ENCODE assay signal across 1 cellular context in the genomic region with DNA sequence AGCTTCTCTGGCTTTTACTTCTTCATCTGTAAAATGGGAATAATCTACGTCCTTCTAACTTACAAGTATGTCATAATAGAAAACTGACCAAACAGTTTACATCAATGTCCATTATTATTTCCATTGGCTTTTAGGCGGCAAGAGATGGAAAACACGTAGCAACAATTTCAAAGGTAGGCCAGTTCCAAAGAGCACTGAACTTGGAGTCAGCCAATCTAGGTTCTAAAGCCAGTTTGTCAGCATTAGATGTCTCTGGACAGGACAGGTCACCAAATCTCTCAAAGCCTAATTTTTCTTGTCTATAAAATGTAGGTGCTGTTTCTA.
TF ChIP-seq lines count a peak whose summit lies in the region.

No MANE protein-coding gene starts in this region.

TF ChIP-seq in HepG2, 621 proteins besides CTCF, POLR2A, EP300 and RAD21:
- TF ChIP-seq, protein P1, sequence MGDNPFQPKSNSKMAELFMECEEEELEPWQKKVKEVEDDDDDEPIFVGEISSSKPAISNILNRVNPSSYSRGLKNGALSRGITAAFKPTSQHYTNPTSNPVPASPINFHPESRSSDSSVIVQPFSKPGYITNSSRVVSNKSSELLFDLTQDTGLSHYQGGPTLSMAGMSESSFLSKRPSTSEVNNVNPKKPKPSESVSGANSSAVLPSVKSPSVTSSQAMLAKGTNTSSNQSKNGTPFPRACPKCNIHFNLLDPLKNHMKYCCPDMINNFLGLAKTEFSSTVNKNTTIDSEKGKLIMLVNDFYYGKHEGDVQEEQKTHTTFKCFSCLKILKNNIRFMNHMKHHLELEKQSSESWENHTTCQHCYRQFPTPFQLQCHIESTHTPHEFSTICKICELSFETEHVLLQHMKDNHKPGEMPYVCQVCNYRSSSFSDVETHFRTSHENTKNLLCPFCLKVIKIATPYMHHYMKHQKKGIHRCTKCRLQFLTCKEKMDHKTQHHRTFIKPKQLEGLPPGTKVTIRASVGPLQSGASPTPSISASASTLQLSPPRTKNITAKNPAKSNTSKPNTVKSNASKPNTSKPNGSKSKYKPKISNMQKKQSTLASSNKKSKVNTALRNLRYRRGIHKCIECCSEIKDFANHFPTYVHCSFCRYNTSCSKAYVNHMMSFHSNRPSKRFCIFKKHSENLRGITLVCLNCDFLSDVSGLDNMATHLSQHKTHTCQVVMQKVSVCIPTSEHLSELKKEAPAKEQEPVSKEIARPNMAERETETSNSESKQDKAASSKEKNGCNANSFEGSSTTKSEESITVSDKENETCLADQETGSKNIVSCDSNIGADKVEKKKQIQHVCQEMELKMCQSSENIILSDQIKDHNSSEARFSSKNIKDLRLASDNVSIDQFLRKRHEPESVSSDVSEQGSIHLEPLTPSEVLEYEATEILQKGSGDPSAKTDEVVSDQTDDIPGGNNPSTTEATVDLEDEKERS (CRISPR knock-in tag; IDR thresholded peaks at IDR 0.05), result 0 out of 2 replicates have a peak, but pooled peaks have one; percentile 8
- TF ChIP-seq ZSCAN12 (CRISPR knock-in tag; IDR thresholded peaks at IDR 0.05) (0 out of 2 replicates have a peak, but pooled peaks have one; percentile 42), ZNF567 (CRISPR knock-in tag; IDR thresholded peaks at IDR 0.05; ENCODE audit: borderline replicate concordance) (no peak), ZNF879 (CRISPR knock-in tag; IDR thresholded peaks at IDR 0.05) (0 out of 2 replicates have a peak, but pooled peaks have one; percentile 6), TEAD3 (CRISPR knock-in tag; optimal IDR thresholded peaks at IDR 0.05; ENCODE audit: borderline replicate concordance) (peak; percentile 15), SIN3B (IDR thresholded peaks at IDR 0.05; ENCODE audit: low read length) (no peak), KAT7 (CRISPR knock-in tag; IDR thresholded peaks at IDR 0.05; ENCODE audit: borderline replicate concordance) (peak; percentile 24; the same call in 1 of the 2 replicates), ISL2 (CRISPR knock-in tag; IDR thresholded peaks at IDR 0.05) (0 out of 2 replicates have a peak, but pooled peaks have one; percentile 8), CREM (IDR thresholded peaks at IDR 0.05) (0 out of 2 replicates have a peak, but pooled peaks have one; percentile 10), CREM (CRISPR knock-in tag; IDR thresholded peaks at IDR 0.05) (no peak), FOXJ3 (CRISPR knock-in tag; IDR thresholded peaks at IDR 0.05; ENCODE audit: borderline replicate concordance) (peak; percentile 27; the same call in 1 of the 2 replicates), ZSCAN20 (CRISPR knock-in tag; IDR thresholded peaks at IDR 0.05; ENCODE audit: borderline replicate concordance) (0 out of 2 replicates have a peak, but pooled peaks have one; percentile 12), POLR2AphosphoS5 (IDR thresholded peaks at IDR 0.05; ENCODE audit: low read depth, low read length) (peak; percentile 44; the same call in 1 of the 2 replicates), SAP130 (CRISPR knock-in tag; IDR thresholded peaks at IDR 0.05; ENCODE audit: low read depth) (0 out of 2 replicates have a peak, but pooled peaks have one; percentile 15), ZNF713 (CRISPR knock-in tag; IDR thresholded peaks at IDR 0.05) (no peak), ZNF121 (CRISPR knock-in tag; IDR thresholded peaks at IDR 0.05) (0 out of 2 replicates have a peak, but pooled peaks have one; percentile 16), ZMYM3 (CRISPR knock-in tag; IDR thresholded peaks at IDR 0.05) (peak; percentile 71; the same call in 1 of the 2 replicates), ZC3H13 (CRISPR knock-in tag; IDR thresholded peaks at IDR 0.05) (0 out of 2 replicates have a peak, but pooled peaks have one; percentile 13), ZNF629 (CRISPR knock-in tag; conservative IDR thresholded peaks at IDR 0.05) (peak; percentile 93), ZNF3 (CRISPR knock-in tag; IDR thresholded peaks at IDR 0.05) (peak; percentile 86; the same call in 1 of the 2 replicates), PAWR (CRISPR knock-in tag; IDR thresholded peaks at IDR 0.05; ENCODE audit: borderline replicate concordance) (no peak), ZBTB21 (CRISPR knock-in tag; IDR thresholded peaks at IDR 0.05) (no peak), MED13 (CRISPR knock-in tag; IDR thresholded peaks at IDR 0.05) (0 out of 2 replicates have a peak, but pooled peaks have one; percentile 26), ZMYM2 (CRISPR knock-in tag; IDR thresholded peaks at IDR 0.05) (0 out of 2 replicates have a peak, but pooled peaks have one; percentile 22), ZNF224 (CRISPR knock-in tag; IDR thresholded peaks at IDR 0.05) (no peak), CHD4 (IDR thresholded peaks at IDR 0.05; ENCODE audit: borderline replicate concordance, low read length) (peak; percentile 77; the same call in 1 of the 2 replicates), MED1 (CRISPR knock-in tag; IDR thresholded peaks at IDR 0.05) (peak; percentile 63; the same call in 1 of the 2 replicates), HNRNPH1 (optimal IDR thresholded peaks at IDR 0.05; ENCODE audit: low read depth, low read length) (no peak), AGO2 (optimal IDR thresholded peaks at IDR 0.05; ENCODE audit: low read depth, low read length) (peak; percentile 29), ZNF780A (CRISPR knock-in tag; IDR thresholded peaks at IDR 0.05) (no peak), CEBPG (CRISPR knock-in tag; IDR thresholded peaks at IDR 0.05) (0 out of 2 replicates have a peak, but pooled peaks have one; percentile 19), RCOR2 (CRISPR knock-in tag; IDR thresholded peaks at IDR 0.05) (0 out of 2 replicates have a peak, but pooled peaks have one; percentile 16), MLLT10 (CRISPR knock-in tag; IDR thresholded peaks at IDR 0.05) (peak; percentile 52; the same call in 1 of the 2 replicates), RBFOX2 (IDR thresholded peaks at IDR 0.05; ENCODE audit: low read depth, low read length) (peak; percentile 71)
- TF ChIP-seq, protein P2, sequence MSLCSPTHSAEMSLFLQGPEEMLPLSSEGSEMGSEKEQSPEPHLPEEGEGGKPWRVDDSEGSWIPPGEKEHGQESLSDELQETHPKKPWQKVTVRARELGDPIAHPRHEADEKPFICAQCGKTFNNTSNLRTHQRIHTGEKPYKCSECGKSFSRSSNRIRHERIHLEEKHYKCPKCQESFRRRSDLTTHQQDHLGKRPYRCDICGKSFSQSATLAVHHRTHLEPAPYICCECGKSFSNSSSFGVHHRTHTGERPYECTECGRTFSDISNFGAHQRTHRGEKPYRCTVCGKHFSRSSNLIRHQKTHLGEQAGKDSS (CRISPR knock-in tag; IDR thresholded peaks at IDR 0.05; ENCODE audit: borderline replicate concordance, low read depth), result peak; percentile 100
- TF ChIP-seq, protein P3, sequence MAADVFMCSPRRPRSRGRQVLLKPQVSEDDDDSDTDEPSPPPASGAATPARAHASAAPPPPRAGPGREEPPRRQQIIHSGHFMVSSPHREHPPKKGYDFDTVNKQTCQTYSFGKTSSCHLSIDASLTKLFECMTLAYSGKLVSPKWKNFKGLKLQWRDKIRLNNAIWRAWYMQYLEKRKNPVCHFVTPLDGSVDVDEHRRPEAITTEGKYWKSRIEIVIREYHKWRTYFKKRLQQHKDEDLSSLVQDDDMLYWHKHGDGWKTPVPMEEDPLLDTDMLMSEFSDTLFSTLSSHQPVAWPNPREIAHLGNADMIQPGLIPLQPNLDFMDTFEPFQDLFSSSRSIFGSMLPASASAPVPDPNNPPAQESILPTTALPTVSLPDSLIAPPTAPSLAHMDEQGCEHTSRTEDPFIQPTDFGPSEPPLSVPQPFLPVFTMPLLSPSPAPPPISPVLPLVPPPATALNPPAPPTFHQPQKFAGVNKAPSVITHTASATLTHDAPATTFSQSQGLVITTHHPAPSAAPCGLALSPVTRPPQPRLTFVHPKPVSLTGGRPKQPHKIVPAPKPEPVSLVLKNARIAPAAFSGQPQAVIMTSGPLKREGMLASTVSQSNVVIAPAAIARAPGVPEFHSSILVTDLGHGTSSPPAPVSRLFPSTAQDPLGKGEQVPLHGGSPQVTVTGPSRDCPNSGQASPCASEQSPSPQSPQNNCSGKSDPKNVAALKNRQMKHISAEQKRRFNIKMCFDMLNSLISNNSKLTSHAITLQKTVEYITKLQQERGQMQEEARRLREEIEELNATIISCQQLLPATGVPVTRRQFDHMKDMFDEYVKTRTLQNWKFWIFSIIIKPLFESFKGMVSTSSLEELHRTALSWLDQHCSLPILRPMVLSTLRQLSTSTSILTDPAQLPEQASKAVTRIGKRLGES (CRISPR knock-in tag; IDR thresholded peaks at IDR 0.05; ENCODE audit: borderline replicate concordance), result peak; percentile 32; the same call in 1 of the 2 replicates
- TF ChIP-seq, protein P4, sequence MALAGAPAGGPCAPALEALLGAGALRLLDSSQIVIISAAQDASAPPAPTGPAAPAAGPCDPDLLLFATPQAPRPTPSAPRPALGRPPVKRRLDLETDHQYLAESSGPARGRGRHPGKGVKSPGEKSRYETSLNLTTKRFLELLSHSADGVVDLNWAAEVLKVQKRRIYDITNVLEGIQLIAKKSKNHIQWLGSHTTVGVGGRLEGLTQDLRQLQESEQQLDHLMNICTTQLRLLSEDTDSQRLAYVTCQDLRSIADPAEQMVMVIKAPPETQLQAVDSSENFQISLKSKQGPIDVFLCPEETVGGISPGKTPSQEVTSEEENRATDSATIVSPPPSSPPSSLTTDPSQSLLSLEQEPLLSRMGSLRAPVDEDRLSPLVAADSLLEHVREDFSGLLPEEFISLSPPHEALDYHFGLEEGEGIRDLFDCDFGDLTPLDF (CRISPR knock-in tag; IDR thresholded peaks at IDR 0.05), result 0 out of 2 replicates have a peak, but pooled peaks have one; percentile 16
- TF ChIP-seq, protein P5, sequence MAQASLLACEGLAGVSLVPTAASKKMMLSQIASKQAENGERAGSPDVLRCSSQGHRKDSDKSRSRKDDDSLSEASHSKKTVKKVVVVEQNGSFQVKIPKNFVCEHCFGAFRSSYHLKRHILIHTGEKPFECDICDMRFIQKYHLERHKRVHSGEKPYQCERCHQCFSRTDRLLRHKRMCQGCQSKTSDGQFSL (CRISPR knock-in tag; IDR thresholded peaks at IDR 0.05), result 0 out of 2 replicates have a peak, but pooled peaks have one; percentile 12
- TF ChIP-seq, protein P6, sequence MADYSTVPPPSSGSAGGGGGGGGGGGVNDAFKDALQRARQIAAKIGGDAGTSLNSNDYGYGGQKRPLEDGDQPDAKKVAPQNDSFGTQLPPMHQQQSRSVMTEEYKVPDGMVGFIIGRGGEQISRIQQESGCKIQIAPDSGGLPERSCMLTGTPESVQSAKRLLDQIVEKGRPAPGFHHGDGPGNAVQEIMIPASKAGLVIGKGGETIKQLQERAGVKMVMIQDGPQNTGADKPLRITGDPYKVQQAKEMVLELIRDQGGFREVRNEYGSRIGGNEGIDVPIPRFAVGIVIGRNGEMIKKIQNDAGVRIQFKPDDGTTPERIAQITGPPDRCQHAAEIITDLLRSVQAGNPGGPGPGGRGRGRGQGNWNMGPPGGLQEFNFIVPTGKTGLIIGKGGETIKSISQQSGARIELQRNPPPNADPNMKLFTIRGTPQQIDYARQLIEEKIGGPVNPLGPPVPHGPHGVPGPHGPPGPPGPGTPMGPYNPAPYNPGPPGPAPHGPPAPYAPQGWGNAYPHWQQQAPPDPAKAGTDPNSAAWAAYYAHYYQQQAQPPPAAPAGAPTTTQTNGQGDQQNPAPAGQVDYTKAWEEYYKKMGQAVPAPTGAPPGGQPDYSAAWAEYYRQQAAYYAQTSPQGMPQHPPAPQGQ (CRISPR knock-in tag; IDR thresholded peaks at IDR 0.05; ENCODE audit: borderline replicate concordance), result 0 out of 2 replicates have a peak, but pooled peaks have one; percentile 61
- TF ChIP-seq, protein P7, sequence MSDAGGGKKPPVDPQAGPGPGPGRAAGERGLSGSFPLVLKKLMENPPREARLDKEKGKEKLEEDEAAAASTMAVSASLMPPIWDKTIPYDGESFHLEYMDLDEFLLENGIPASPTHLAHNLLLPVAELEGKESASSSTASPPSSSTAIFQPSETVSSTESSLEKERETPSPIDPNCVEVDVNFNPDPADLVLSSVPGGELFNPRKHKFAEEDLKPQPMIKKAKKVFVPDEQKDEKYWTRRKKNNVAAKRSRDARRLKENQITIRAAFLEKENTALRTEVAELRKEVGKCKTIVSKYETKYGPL (CRISPR knock-in tag; IDR thresholded peaks at IDR 0.05), result peak; percentile 4; the same call in 1 of the 2 replicates
